In the genomic region with DNA sequence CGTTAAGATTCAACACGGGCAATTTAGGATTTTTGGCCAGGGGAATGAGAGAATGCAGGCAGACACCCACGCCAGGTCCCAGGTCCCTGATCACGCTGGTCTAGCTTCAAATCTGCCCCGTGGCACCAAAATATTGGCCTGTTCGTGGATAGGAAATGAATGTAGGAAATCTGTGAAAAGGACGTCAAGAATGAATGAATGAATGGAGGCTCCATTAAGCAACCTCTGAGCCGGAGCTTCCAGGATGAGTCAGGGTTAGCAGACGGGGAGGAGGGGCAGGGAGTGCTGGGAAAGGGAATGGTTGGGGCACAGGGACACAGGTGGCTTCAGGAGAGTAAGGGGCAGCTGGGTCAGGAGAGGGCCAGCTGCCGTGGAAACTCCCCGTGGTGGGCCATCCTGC, we compare ENCODE assay signal across 10 cellular contexts. TPM values are rescaled to one million over a fixed set of nuclear protein-coding genes. Genes with fewer than 3 reads are reported as not detected.
DNase-seq lines count a peak whose midpoint lies in the region; ATAC-seq, FAIRE-seq and TF ChIP-seq lines count a peak whose summit lies in the region.
"Had no signal": no experiment of that assay in that cellular context is flagged by ENCODE, and none has a peak within 500 bp of the region (broad histone marks: within the 10 kb centered on the region; RNA-seq: fewer than 3 reads in every experiment).

No MANE protein-coding gene starts in this region.

- H3K4me1 Mint-ChIP-seq in glutamatergic neuron (ENCODE audit: low read depth, unreplicated experiment), result no peaks in the 10 kb centered on the region

- H3K4me3 ChIP-seq in A549, result no peak overlapping the region
- H3K4me3 ChIP-seq in WERI-Rb-1 (ENCODE audit: low read depth, low read length), result no peak overlapping the region
- H3K4me3 ChIP-seq: uterus had no signal

- peaks cover 76% of the 10 kb centered on the region for H3K4me1 ChIP-seq in A549

- 2% methylated on average over 11 of the region's 11 CpGs for WGBS in A549 (ENCODE audit: missing lambda C conversion rate)

- TF ChIP-seq CTCF in A549 (IDR thresholded peaks at IDR 0.05), result no peak
- TF ChIP-seq CTCF in WERI-Rb-1 (IDR thresholded peaks at IDR 0.05; ENCODE audit: low read depth, low read length), result no peak
- TF ChIP-seq CTCF in glutamatergic neuron (IDR thresholded peaks at IDR 0.05; ENCODE audit: partially characterized antibody, unreplicated experiment), result no peak

- H3K36me3 Mint-ChIP-seq in glutamatergic neuron (ENCODE audit: unreplicated experiment), result no peaks in the 10 kb centered on the region

- no peak for TF ChIP-seq POLR2A in A549 (IDR thresholded peaks at IDR 0.05; ENCODE audit: low read length)

- peak overlapping the region; percentile 2 for H3K27ac Mint-ChIP-seq in glutamatergic neuron (ENCODE audit: unreplicated experiment)
- H3K27ac Mint-ChIP-seq: activated CD8-positive, alpha-beta T cell treated with anti-CD3 and anti-CD28 coated beads, Interleukin-2, amount 10 ng/mL, durations not matched to agents 7 days and 5 days had no signal

- H3K27ac ChIP-seq in A549 (peak overlapping the region; percentile 97 to 100), WERI-Rb-1 (no peak overlapping the region)
- H3K27ac ChIP-seq: uterus had no signal

- peak overlapping the region; percentile 75 for H3K4me2 ChIP-seq in A549

- peak in 1 of 2 experiments; percentile 17; a peak in 4 of 5 replicates for TF ChIP-seq RAD21 in A549 (conservative IDR thresholded peaks at IDR 0.05 in 1 of 2, IDR thresholded peaks at IDR 0.05 in 1 of 2)

- ATAC-seq in A549 (peak; percentile 14 to 25; a peak in 3 of 6 replicates), HG03342 (IDR thresholded peaks at IDR 0.05; ENCODE audit: unreplicated experiment) (no peak)
- ATAC-seq: activated CD8-positive, alpha-beta T cell treated with anti-CD3 and anti-CD28 coated beads, Interleukin-2, amount 10 ng/mL, durations not matched to agents 7 days and 5 days had no signal

- FAIRE-seq in A549 (lab: Jason Lieb, UNC), result peak; percentile 99

- H3K36me3 ChIP-seq in WERI-Rb-1, result no peaks in the 10 kb centered on the region
- H3K36me3 ChIP-seq: uterus had no signal

- H3K9me3 ChIP-seq in A549 (no peaks in the 10 kb centered on the region), WERI-Rb-1 (ENCODE audit: severe bottlenecking) (no peaks in the 10 kb centered on the region)
- H3K9me3 ChIP-seq: uterus had no signal

- TF ChIP-seq EP300 in A549 (IDR thresholded peaks at IDR 0.05), result peak; percentile 55 to 81; a peak in 3 of 5 replicates

- POLR2A ChIA-PET in A549 (lab: Yijun Ruan, JAX), result interaction anchor here (0.9 to 1.6 kb wide), 5 partner anchors 12 to 63 kb away, joined by 3 to 9 read pairs (median 6); no protein-coding TSS in a partner anchor

- DNase-seq in A549 (ENCODE audit: low read depth in 1 of 2, low spot score in 1 of 2) (peak; percentile 91 to 93), HT-29 (ENCODE audit: low spot score) (peak; percentile 85), WERI-Rb-1 (peak; percentile 58), glutamatergic neuron (peak; percentile 52), KG1 (lab: John Stamatoyannopoulos, UW) (no peak), NCI-H1092 treated with DMSO at 0.1 percent for 48 hours (lab: John Stamatoyannopoulos, UW) (no peak), DMS153 treated with DMSO at 0.1 percent for 48 hours (lab: John Stamatoyannopoulos, UW; ENCODE audit: unreplicated experiment) (no peak)
- DNase-seq: activated CD8-positive, alpha-beta T cell treated with anti-CD3 and anti-CD28 coated beads, Interleukin-2, amount 10 ng/mL, durations not matched to agents 7 days and 5 days; uterus had no signal

- H3K4me3 Mint-ChIP-seq in glutamatergic neuron (ENCODE audit: unreplicated experiment), result no peak overlapping the region
- H3K4me3 Mint-ChIP-seq: activated CD8-positive, alpha-beta T cell treated with anti-CD3 and anti-CD28 coated beads, Interleukin-2, amount 10 ng/mL, durations not matched to agents 7 days and 5 days had no signal

- H3K9me3 Mint-ChIP-seq in glutamatergic neuron (ENCODE audit: unreplicated experiment), result peaks cover 2% of the 10 kb centered on the region

- CTCF ChIA-PET in A549 (lab: Yijun Ruan, JAX), result interaction anchor here (0.6 to 14.9 kb wide), 13 partner anchors 9 to 67 kb away, joined by 3 to 100 read pairs (median 5); no protein-coding TSS in a partner anchor

- peaks cover 4% of the 10 kb centered on the region for H3K27me3 Mint-ChIP-seq in glutamatergic neuron (ENCODE audit: unreplicated experiment)

- no peaks in the 10 kb centered on the region for H3K27me3 ChIP-seq in WERI-Rb-1 (ENCODE audit: insufficient read depth, low read depth, severe bottlenecking)
- H3K27me3 ChIP-seq: uterus had no signal

TF ChIP-seq in A549, 52 proteins besides CTCF, POLR2A, EP300 and RAD21 (continues in another document):
- TF ChIP-seq CHD4 (IDR thresholded peaks at IDR 0.05; ENCODE audit: borderline replicate concordance) (no peak), HDAC2 (IDR thresholded peaks at IDR 0.05) (no peak), FOSL2 (IDR thresholded peaks at IDR 0.05) (peak; percentile 90), FOSL2 (CRISPR knock-in tag; IDR thresholded peaks at IDR 0.05) (peak; percentile 97), CHD2 (IDR thresholded peaks at IDR 0.05; ENCODE audit: low read length, partially characterized antibody) (peak; percentile 53), SMC3 (IDR thresholded peaks at IDR 0.05) (peak; percentile 30; the same call in 2 of the 3 replicates), HOXB5 (CRISPR knock-in tag; IDR thresholded peaks at IDR 0.05) (peak; percentile 82; the same call in 1 of the 2 replicates), GATA3 (IDR thresholded peaks at IDR 0.05; ENCODE audit: borderline replicate concordance) (peak; percentile 79), EHMT2 (IDR thresholded peaks at IDR 0.05; ENCODE audit: low read depth) (no peak), JUNB (IDR thresholded peaks at IDR 0.05) (peak; percentile 70), FOXS1 (CRISPR knock-in tag; IDR thresholded peaks at IDR 0.05) (0 out of 2 replicates have a peak, but pooled peaks have one; percentile 50), EHF (CRISPR knock-in tag; IDR thresholded peaks at IDR 0.05) (peak; percentile 81; the same call in 1 of the 2 replicates), CEBPB (IDR thresholded peaks at IDR 0.05) (peak; percentile 86 to 98), FOSB (CRISPR knock-in tag; IDR thresholded peaks at IDR 0.05) (no peak)
- TF ChIP-seq, protein P1, sequence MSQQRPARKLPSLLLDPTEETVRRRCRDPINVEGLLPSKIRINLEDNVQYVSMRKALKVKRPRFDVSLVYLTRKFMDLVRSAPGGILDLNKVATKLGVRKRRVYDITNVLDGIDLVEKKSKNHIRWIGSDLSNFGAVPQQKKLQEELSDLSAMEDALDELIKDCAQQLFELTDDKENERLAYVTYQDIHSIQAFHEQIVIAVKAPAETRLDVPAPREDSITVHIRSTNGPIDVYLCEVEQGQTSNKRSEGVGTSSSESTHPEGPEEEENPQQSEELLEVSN (IDR thresholded peaks at IDR 0.05; ENCODE audit: borderline replicate concordance, low read depth), result peak; percentile 71; the same call in 1 of the 2 replicates
- TF ChIP-seq, protein P2, sequence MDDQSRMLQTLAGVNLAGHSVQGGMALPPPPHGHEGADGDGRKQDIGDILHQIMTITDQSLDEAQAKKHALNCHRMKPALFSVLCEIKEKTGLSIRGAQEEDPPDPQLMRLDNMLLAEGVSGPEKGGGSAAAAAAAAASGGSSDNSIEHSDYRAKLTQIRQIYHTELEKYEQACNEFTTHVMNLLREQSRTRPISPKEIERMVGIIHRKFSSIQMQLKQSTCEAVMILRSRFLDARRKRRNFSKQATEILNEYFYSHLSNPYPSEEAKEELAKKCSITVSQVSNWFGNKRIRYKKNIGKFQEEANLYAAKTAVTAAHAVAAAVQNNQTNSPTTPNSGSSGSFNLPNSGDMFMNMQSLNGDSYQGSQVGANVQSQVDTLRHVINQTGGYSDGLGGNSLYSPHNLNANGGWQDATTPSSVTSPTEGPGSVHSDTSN (IDR thresholded peaks at IDR 0.05), result 0 out of 2 replicates have a peak, but pooled peaks have one; percentile 15

RNA-seq across cellular contexts. Expression of a gene that starts 4.2 kb away (rescaled TPM):
- polyA plus RNA-seq in A549 (2011; rRNA removed) (22.2 and 22.4 TPM in 2 replicates), A549 (2017; fragmentation: RNase III; extraction: RNeasy Plus Mini Kit Qiagen cat#74134 plus additional on column Dnase treatment) (30.1 to 36.5 TPM (median 34.3 TPM) in 3 replicates)
- polyA plus RNA-seq in A549 (2012; cell fraction: cytosol; rRNA removed), result 31.5 and 41.0 TPM in 2 replicates
- polyA plus RNA-seq in A549 (2012; cell fraction: nucleus; rRNA removed), result 23.6 and 29.0 TPM in 2 replicates
- polyA minus RNA-seq in A549 (2011; rRNA and poly(A)+ RNA removed), result 26.5 and 28.7 TPM in 2 replicates
- total RNA-seq in HT-29 (2014; rRNA removed; shearing (Covaris generic)), result 48.6 and 55.3 TPM in 2 replicates
- total RNA-seq in glutamatergic neuron (ENCODE audit: unreplicated experiment), result not detected
- total RNA-seq: activated CD8-positive, alpha-beta T cell treated with anti-CD3 and anti-CD28 coated beads, Interleukin-2, amount 10 ng/mL, durations not matched to agents 7 days and 5 days had no signal

RNA-seq across cellular contexts. Expression of a gene that starts 44.5 kb away (rescaled TPM):
- polyA plus RNA-seq in A549 (2011; rRNA removed), result 0.62 and 0.95 TPM in 2 replicates
- 2.6 and 3.8 TPM in 2 replicates for polyA plus RNA-seq in A549 (2012; cell fraction: cytosol; rRNA removed)
- 9.6 and 11.7 TPM in 2 replicates for polyA plus RNA-seq in A549 (2012; cell fraction: nucleus; rRNA removed)
- polyA plus RNA-seq in A549 (2017; fragmentation: RNase III; extraction: RNeasy Plus Mini Kit Qiagen cat#74134 plus additional on column Dnase treatment), result 4.6 to 6.1 TPM (median 5.6 TPM) in 3 replicates
- polyA minus RNA-seq in A549 (2011; rRNA and poly(A)+ RNA removed), result 0.45 and 0.54 TPM in 2 replicates
- total RNA-seq in HT-29 (2014; rRNA removed; shearing (Covaris generic)), result 11.4 and 12.2 TPM in 2 replicates
- total RNA-seq in glutamatergic neuron (ENCODE audit: unreplicated experiment), result 36.3 TPM

RNA-seq across cellular contexts. Expression of a gene that starts 50.4 kb away (rescaled TPM):
- polyA plus RNA-seq in A549 (2011; rRNA removed) (0.08 and 0.09 TPM in 2 replicates), A549 (2017; fragmentation: RNase III; extraction: RNeasy Plus Mini Kit Qiagen cat#74134 plus additional on column Dnase treatment) (0.12 to 0.13 TPM in 2 of 3 replicates, not detected in the other)
- polyA plus RNA-seq in A549 (2012; cell fraction: cytosol; rRNA removed), result 0.08 and 0.16 TPM in 2 replicates
- 0.24 and 0.60 TPM in 2 replicates for polyA plus RNA-seq in A549 (2012; cell fraction: nucleus; rRNA removed)
- polyA minus RNA-seq in A549 (2011; rRNA and poly(A)+ RNA removed), result 0.39 TPM in 1 of 2 replicates, not detected in the other
- 2.3 and 3.4 TPM in 2 replicates for total RNA-seq in HT-29 (2014; rRNA removed; shearing (Covaris generic))
- not detected for total RNA-seq in glutamatergic neuron (ENCODE audit: unreplicated experiment)
- total RNA-seq: activated CD8-positive, alpha-beta T cell treated with anti-CD3 and anti-CD28 coated beads, Interleukin-2, amount 10 ng/mL, durations not matched to agents 7 days and 5 days; uterus had no signal

RNA-seq across cellular contexts. Expression of a gene that starts 58.7 kb away (rescaled TPM):
- polyA plus RNA-seq in A549 (2011; rRNA removed), result 0.16 and 0.45 TPM in 2 replicates
- polyA plus RNA-seq in A549 (2012; cell fraction: cytosol; rRNA removed), result 0.13 and 0.25 TPM in 2 replicates
- 0.29 and 0.73 TPM in 2 replicates for polyA plus RNA-seq in A549 (2012; cell fraction: nucleus; rRNA removed)
- 0.24 to 0.45 TPM (median 0.41 TPM) in 3 replicates for polyA plus RNA-seq in A549 (2017; fragmentation: RNase III; extraction: RNeasy Plus Mini Kit Qiagen cat#74134 plus additional on column Dnase treatment)
- polyA minus RNA-seq in A549 (2011; rRNA and poly(A)+ RNA removed), result 0.45 and 0.73 TPM in 2 replicates
- 15.9 and 18.5 TPM in 2 replicates for total RNA-seq in HT-29 (2014; rRNA removed; shearing (Covaris generic))
- 1.5 TPM for total RNA-seq in glutamatergic neuron (ENCODE audit: unreplicated experiment)

Comparison
In these comparisons a context has a peak if more than half of its experiments do, and no peak if none do; other contexts are left out.
1. DNase-seq: peak in A549 (2 of 2), HT-29 (single experiment), WERI-Rb-1 (single experiment) and glutamatergic neuron (single experiment); none in KG1 (single experiment), NCI-H1092 treated with DMSO at 0.1 percent for 48 hours (single experiment) and DMS153 treated with DMSO at 0.1 percent for 48 hours (single experiment).
2. RNA of a gene that starts 4.2 kb away (total RNA-seq): 48.6 to 55.3 TPM in HT-29; not detected in glutamatergic neuron (single experiment); every median in the first group is over 10 times any median in the second.